ENCODE assay signal across 19 cellular contexts in the genomic region with DNA sequence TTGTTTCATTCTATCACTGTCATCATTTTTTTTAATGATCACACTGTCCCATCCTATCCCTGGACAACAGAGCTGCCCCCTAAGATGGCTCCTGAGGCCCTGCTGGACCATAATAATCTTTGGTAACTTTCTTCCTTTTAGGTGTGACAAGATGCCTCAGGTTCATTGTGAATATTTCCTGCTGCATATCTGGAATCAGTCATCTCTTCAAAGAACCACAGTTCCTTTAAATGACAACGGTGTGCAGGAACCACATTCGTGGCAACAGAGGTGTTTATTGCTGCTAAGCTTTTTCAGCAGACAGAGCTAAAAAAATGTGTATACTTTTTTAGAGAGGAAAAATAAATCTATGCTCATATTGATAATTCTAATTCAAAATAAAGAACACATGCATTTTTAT.
A peak's percentile ranks its signal among the peaks of the same experiment; 100 is the strongest.
DNase-seq lines count a peak whose midpoint lies in the region; ATAC-seq, FAIRE-seq and TF ChIP-seq lines count a peak whose summit lies in the region.
"Had no signal": no experiment of that assay in that cellular context is flagged by ENCODE, and none has a peak within 500 bp of the region (broad histone marks: within the 10 kb centered on the region; RNA-seq: fewer than 3 reads in every experiment).

No MANE protein-coding gene starts in this region.

- H3K9me3 ChIP-seq in GM12878 (replicated peaks; ENCODE audit: control insufficient read depth, insufficient read depth, low read length) (no peaks in the 10 kb centered on the region), H9 (ENCODE audit: control insufficient read depth, low read depth, low read length) (no peaks in the 10 kb centered on the region), PC-3 (ENCODE audit: low read length) (no peaks in the 10 kb centered on the region)

- H3K27me3 Mint-ChIP-seq in activated naive CD8-positive, alpha-beta T cell treated with anti-CD3 and anti-CD28 coated beads for 36 hours: no peaks in the 10 kb centered on the region
- H3K27me3 Mint-ChIP-seq in activated naive CD8-positive, alpha-beta T cell treated with anti-CD3 and anti-CD28 coated beads, Interleukin-2, amount 50 U/mL, for 24 hours: no peaks in the 10 kb centered on the region
- H3K27me3 Mint-ChIP-seq in H9 (ENCODE audit: low read depth): no peaks in the 10 kb centered on the region

- no peak overlapping the region for H3K4me3 ChIP-seq in GM12878
- H3K4me3 ChIP-seq in PC-3 (ENCODE audit: low read length): no peak overlapping the region

- H3K79me2 ChIP-seq in GM12878 (ENCODE audit: control insufficient read depth, insufficient read depth, low read length) (no peaks in the 10 kb centered on the region), H9 (ENCODE audit: insufficient read depth, low read length) (no peaks in the 10 kb centered on the region), PC-3 (ENCODE audit: low read length) (no peaks in the 10 kb centered on the region)

- SMC1A ChIA-PET in GM12878 (lab: Charles Lee; ENCODE audit: uncharacterized antibody, unreplicated experiment): no interaction called here

- H2BK120ac ChIP-seq in H9 (ENCODE audit: low read depth, low read length, poor library complexity, severe bottlenecking): no peak overlapping the region

- H2BK20ac ChIP-seq in H9 (ENCODE audit: low read depth, low read length, poor library complexity, severe bottlenecking): no peak overlapping the region

- H3K27ac Mint-ChIP-seq in activated naive CD8-positive, alpha-beta T cell treated with anti-CD3 and anti-CD28 coated beads for 36 hours: peak overlapping the region; percentile 7
- no peak overlapping the region for H3K27ac Mint-ChIP-seq in activated naive CD8-positive, alpha-beta T cell treated with anti-CD3 and anti-CD28 coated beads, Interleukin-2, amount 50 U/mL, for 24 hours
- peak overlapping the region; percentile 89 for H3K27ac Mint-ChIP-seq in stimulated activated effector memory CD8-positive, alpha-beta T cell treated with anti-CD3 and anti-CD28 coated beads, Interleukin-12 subunit alpha, Interleukin-12 subunit beta, amount 100 ng/mL, for 72 hours
- no peak overlapping the region for H3K27ac Mint-ChIP-seq in H9

- no peak for TF ChIP-seq POLR2A in GM12878 (IDR thresholded peaks at IDR 0.05; ENCODE audit: low read depth, low read length)

- H3K4me2 ChIP-seq in GM12878 (ENCODE audit: control insufficient read depth, insufficient read depth) (no peak overlapping the region), H9 (ENCODE audit: insufficient read depth, insufficient read length, low read length) (no peak overlapping the region), PC-3 (ENCODE audit: low read length) (no peak overlapping the region)

- no peak for TF ChIP-seq RAD21 in GM12878 (IDR thresholded peaks at IDR 0.05; ENCODE audit: insufficient read depth, low read depth, low read length)

- no peak overlapping the region for H3K4ac ChIP-seq in H9 (ENCODE audit: low read depth, low read length)

- H4K20me1 ChIP-seq in GM12878 (ENCODE audit: control insufficient read depth, insufficient read depth) (no peaks in the 10 kb centered on the region), H9 (ENCODE audit: control insufficient read depth, insufficient read depth, insufficient read length) (no peaks in the 10 kb centered on the region), PC-3 (ENCODE audit: low read length) (no peaks in the 10 kb centered on the region)

- CTCF ChIA-PET in GM12878 (lab: Yijun Ruan, JAX) (no interaction called here), PC-3 (lab: Charles Lee) (no interaction called here)

- no peak overlapping the region for H3K18ac ChIP-seq in H9 (ENCODE audit: insufficient read length, low read depth, low read length)

- H3K9me2 ChIP-seq in PC-3 (replicated peaks; ENCODE audit: low read length): no peaks in the 10 kb centered on the region

- H2BK15ac ChIP-seq in H9 (ENCODE audit: low read depth, low read length): no peak overlapping the region

- H4K91ac ChIP-seq in H9 (ENCODE audit: insufficient read length, low read depth, low read length): no peak overlapping the region

- POLR2A ChIA-PET in GM12878 (lab: Charles Lee): no interaction called here
- POLR2A ChIA-PET in PC-3 (lab: Charles Lee; ENCODE audit: unreplicated experiment): interaction anchor here (0.5 kb wide), 1 partner anchor 893 kb away, joined by 3 read pairs; no protein-coding TSS in a partner anchor

- DNase-seq in activated CD4-positive, CD25-positive, alpha-beta regulatory T cell treated with anti-CD3 and anti-CD28 coated beads, Interleukin-2, amount 50 U/mL, for 72 hours: no peak
- no peak for DNase-seq in activated naive CD8-positive, alpha-beta T cell treated with anti-CD3 and anti-CD28 coated beads for 36 hours
- no peak for DNase-seq in activated naive CD8-positive, alpha-beta T cell treated with anti-CD3 and anti-CD28 coated beads, Interleukin-2, amount 50 U/mL, for 24 hours
- DNase-seq in GM12878 (ENCODE audit: low read depth, low spot score) (no peak), H9 (no peak), PC-3 (no peak)
- no peak for DNase-seq in stimulated activated effector memory CD8-positive, alpha-beta T cell treated with anti-CD3 and anti-CD28 coated beads, Interleukin-12 subunit alpha, Interleukin-12 subunit beta, amount 100 ng/mL, for 72 hours (ENCODE audit: low spot score in 2 of 2)
- DNase-seq: C1 segment of cervical spinal cord, DMS153, EL, H7, Karpas-422, MM.1S, NCI-H1105, NCI-H187 treated with DMSO at 0.1 percent for 48 hours, NCI-H446 treated with DMSO at 0.1 percent for 48 hours, NCI-H748 treated with DMSO at 0.1 percent for 48 hours had no signal

- 40% methylated on average over 2 of the region's 2 CpGs for WGBS in GM12878 (ENCODE audit: insufficient coverage, insufficient replicate concordance, low lambda C conversion rate, missing lambda C conversion rate)
- no CpG with 5 or more reads among the region's 2 CpGs for WGBS in H9 (ENCODE audit: extremely low coverage, insufficient read length, low lambda C conversion rate)

- H2BK5ac ChIP-seq in H9 (ENCODE audit: insufficient read length, low read length): no peak overlapping the region

- no peak overlapping the region for H2AFZ ChIP-seq in GM12878 (ENCODE audit: control insufficient read depth, low read depth, low read length)
- no peak overlapping the region for H2AFZ ChIP-seq in H9 (ENCODE audit: low read length)
- H2AFZ ChIP-seq in PC-3 (ENCODE audit: low read length): no peak overlapping the region

- intact Hi-C loops in GM12878 (cut with micrococcal nuclease; ENCODE audit: unreplicated experiment): no loop called here
- intact Hi-C loops in PC-3 (cut with micrococcal nuclease): no loop called here

- in situ Hi-C loops in GM12878 (cut with MboI): no loop called here

- no peaks in the 10 kb centered on the region for H3K79me1 ChIP-seq in H9 (ENCODE audit: insufficient read depth, low read depth, low read length, poor library complexity, severe bottlenecking)

- H2AK5ac ChIP-seq in H9 (ENCODE audit: insufficient read length, low read length): no peak overlapping the region

- peaks cover 12% of the 10 kb centered on the region for H3K36me3 Mint-ChIP-seq in activated naive CD8-positive, alpha-beta T cell treated with anti-CD3 and anti-CD28 coated beads for 36 hours
- H3K36me3 Mint-ChIP-seq in activated naive CD8-positive, alpha-beta T cell treated with anti-CD3 and anti-CD28 coated beads, Interleukin-2, amount 50 U/mL, for 24 hours (ENCODE audit: low read depth): peaks cover 39% of the 10 kb centered on the region
- H3K36me3 Mint-ChIP-seq in stimulated activated effector memory CD8-positive, alpha-beta T cell treated with anti-CD3 and anti-CD28 coated beads, Interleukin-12 subunit alpha, Interleukin-12 subunit beta, amount 100 ng/mL, for 72 hours: peaks cover 95% of the 10 kb centered on the region
- H3K36me3 Mint-ChIP-seq in H9 (ENCODE audit: insufficient read depth in 1 of 3, low read depth in 3 of 3): peaks cover 15 to 73% (median 67%) of the 10 kb centered on the region in 3 experiments; a peak in 6 of 7 replicates

- H3K4me1 ChIP-seq in GM12878 (ENCODE audit: control insufficient read depth, insufficient read depth, low read length) (no peaks in the 10 kb centered on the region), H9 (ENCODE audit: insufficient read depth, low read length) (no peaks in the 10 kb centered on the region), PC-3 (ENCODE audit: insufficient read depth, low read length) (0 out of 2 replicates have a peak, but pooled peaks cover 5% of the 10 kb centered on the region)

- peaks cover 21% of the 10 kb centered on the region for H3K4me1 Mint-ChIP-seq in activated naive CD8-positive, alpha-beta T cell treated with anti-CD3 and anti-CD28 coated beads for 36 hours
- H3K4me1 Mint-ChIP-seq in activated naive CD8-positive, alpha-beta T cell treated with anti-CD3 and anti-CD28 coated beads, Interleukin-2, amount 50 U/mL, for 24 hours: peaks cover 8% of the 10 kb centered on the region
- H3K4me1 Mint-ChIP-seq in stimulated activated effector memory CD8-positive, alpha-beta T cell treated with anti-CD3 and anti-CD28 coated beads, Interleukin-12 subunit alpha, Interleukin-12 subunit beta, amount 100 ng/mL, for 72 hours: peaks cover 19% of the 10 kb centered on the region
- no peaks in the 10 kb centered on the region for H3K4me1 Mint-ChIP-seq in H9

- no peak overlapping the region for H3K14ac ChIP-seq in H9 (ENCODE audit: insufficient read depth, low read length)

- H3K56ac ChIP-seq in H9 (ENCODE audit: insufficient read length, low read depth, low read length): no peak overlapping the region

- H3K9ac ChIP-seq in GM12878 (ENCODE audit: control insufficient read depth, insufficient read depth, low read length) (no peak overlapping the region), H9 (ENCODE audit: extremely low read depth, insufficient read length, low read length) (no peak overlapping the region), PC-3 (ENCODE audit: low read length) (no peak overlapping the region)

- peak; percentile 66 for FAIRE-seq in GM12878 (lab: Jason Lieb, UNC)

- no peak overlapping the region for H3K4me3 Mint-ChIP-seq in activated naive CD8-positive, alpha-beta T cell treated with anti-CD3 and anti-CD28 coated beads for 36 hours
- H3K4me3 Mint-ChIP-seq in activated naive CD8-positive, alpha-beta T cell treated with anti-CD3 and anti-CD28 coated beads, Interleukin-2, amount 50 U/mL, for 24 hours: no peak overlapping the region
- H3K4me3 Mint-ChIP-seq in stimulated activated effector memory CD8-positive, alpha-beta T cell treated with anti-CD3 and anti-CD28 coated beads, Interleukin-12 subunit alpha, Interleukin-12 subunit beta, amount 100 ng/mL, for 72 hours: no peak overlapping the region
- no peak overlapping the region for H3K4me3 Mint-ChIP-seq in H9

- BruUV-seq in GM12878 (replicated peaks; lab: Mats Ljungman, UMichigan) (no TSS peak), PC-3 (replicated peaks; lab: Mats Ljungman, UMichigan) (no TSS peak)

- no peak for TF ChIP-seq EP300 in GM12878 (IDR thresholded peaks at IDR 0.05; ENCODE audit: borderline replicate concordance in 1 of 2, control insufficient read depth in 1 of 2, low read depth in 2 of 2, low read length in 2 of 2)

- H2BK12ac ChIP-seq in H9 (ENCODE audit: insufficient read length, low read depth, low read length): no peak overlapping the region

- TF ChIP-seq CTCF in GM12878 (IDR thresholded peaks at IDR 0.05 in 2 of 3, conservative IDR thresholded peaks at IDR 0.05 in 1 of 3; ENCODE audit: control insufficient read depth in 2 of 3, extremely low read depth in 1 of 3, insufficient read depth in 1 of 3, low read depth in 3 of 3, low read length in 3 of 3) (no peak), H9 (conservative IDR thresholded peaks at IDR 0.05) (no peak), PC-3 (conservative IDR thresholded peaks at IDR 0.05; ENCODE audit: low read depth, low read length) (no peak)

- no peaks in the 10 kb centered on the region for H3K9me3 Mint-ChIP-seq in activated naive CD8-positive, alpha-beta T cell treated with anti-CD3 and anti-CD28 coated beads for 36 hours
- no peaks in the 10 kb centered on the region for H3K9me3 Mint-ChIP-seq in activated naive CD8-positive, alpha-beta T cell treated with anti-CD3 and anti-CD28 coated beads, Interleukin-2, amount 50 U/mL, for 24 hours
- H3K9me3 Mint-ChIP-seq in stimulated activated effector memory CD8-positive, alpha-beta T cell treated with anti-CD3 and anti-CD28 coated beads, Interleukin-12 subunit alpha, Interleukin-12 subunit beta, amount 100 ng/mL, for 72 hours: no peaks in the 10 kb centered on the region
- H3K9me3 Mint-ChIP-seq in H9: no peaks in the 10 kb centered on the region

- RAD21 ChIA-PET in GM12878 (lab: Charles Lee; ENCODE audit: unreplicated experiment): no interaction called here

- H3K23me2 ChIP-seq in H9 (ENCODE audit: insufficient read length, low read depth, low read length, poor library complexity, severe bottlenecking): no peaks in the 10 kb centered on the region

- H4K8ac ChIP-seq in H9 (replicated peaks; ENCODE audit: insufficient read length, low read depth, low read length): no peak overlapping the region

- H3K23ac ChIP-seq in H9 (ENCODE audit: insufficient read length, low read depth, low read length): no peak overlapping the region

- no peak overlapping the region for H3T11ph ChIP-seq in H9 (ENCODE audit: low read length)

- H3K27me3 ChIP-seq in GM12878 (replicated peaks in 1 of 2; ENCODE audit: control insufficient read depth in 2 of 2, insufficient read depth in 2 of 2, low read length in 1 of 2): no peaks in the 10 kb centered on the region
- no peaks in the 10 kb centered on the region for H3K27me3 ChIP-seq in H9 (ENCODE audit: insufficient read depth, low read length)
- H3K27me3 ChIP-seq in PC-3 (ENCODE audit: low read length): no peaks in the 10 kb centered on the region

- H3K27ac ChIP-seq in GM12878 (ENCODE audit: control insufficient read depth, insufficient read depth) (no peak overlapping the region), H9 (ENCODE audit: insufficient read length, low read depth, low read length) (no peak overlapping the region), PC-3 (ENCODE audit: low read length) (no peak overlapping the region)
- H3K27ac ChIP-seq: 22Rv1 had no signal

- peaks cover 2 to 6% of the 10 kb centered on the region in 2 experiments for H3K36me3 ChIP-seq in GM12878 (ENCODE audit: control insufficient read depth in 2 of 2, insufficient read depth in 2 of 2, low read length in 1 of 2)
- H3K36me3 ChIP-seq in PC-3 (ENCODE audit: low read depth, low read length): peaks cover 48% of the 10 kb centered on the region

- no peak overlapping the region for H4K5ac ChIP-seq in H9 (ENCODE audit: insufficient read length, low read depth, low read length)

- no peaks in the 10 kb centered on the region for H3F3A ChIP-seq in PC-3 (ENCODE audit: low read length, unreplicated experiment)

- ATAC-seq in activated CD4-positive, CD25-positive, alpha-beta regulatory T cell treated with anti-CD3 and anti-CD28 coated beads, Interleukin-2, amount 50 U/mL, for 24 hours: peak; percentile 21 to 43
- ATAC-seq in activated naive CD8-positive, alpha-beta T cell treated with anti-CD3 and anti-CD28 coated beads, Interleukin-2, amount 50 U/mL, for 24 hours: no peak
- ATAC-seq in GM12878: no peak
- ATAC-seq in stimulated activated effector memory CD8-positive, alpha-beta T cell treated with anti-CD3 and anti-CD28 coated beads, Interleukin-12 subunit alpha, Interleukin-12 subunit beta, amount 100 ng/mL, for 72 hours: peak; percentile 65
- no peak for ATAC-seq in PC-3

Comparison
In these comparisons a context has a peak if more than half of its experiments do, and no peak if none do; other contexts are left out.
1. H3K27ac Mint-ChIP-seq: peak in activated naive CD8-positive, alpha-beta T cell treated with anti-CD3 and anti-CD28 coated beads for 36 hours (single experiment) and stimulated activated effector memory CD8-positive, alpha-beta T cell treated with anti-CD3 and anti-CD28 coated beads, Interleukin-12 subunit alpha, Interleukin-12 subunit beta, amount 100 ng/mL, for 72 hours (single experiment); none in activated naive CD8-positive, alpha-beta T cell treated with anti-CD3 and anti-CD28 coated beads, Interleukin-2, amount 50 U/mL, for 24 hours (single experiment) and H9 (0 of 3).
2. ATAC-seq: peak in activated CD4-positive, CD25-positive, alpha-beta regulatory T cell treated with anti-CD3 and anti-CD28 coated beads, Interleukin-2, amount 50 U/mL, for 24 hours (2 of 2) and stimulated activated effector memory CD8-positive, alpha-beta T cell treated with anti-CD3 and anti-CD28 coated beads, Interleukin-12 subunit alpha, Interleukin-12 subunit beta, amount 100 ng/mL, for 72 hours (single experiment); none in activated naive CD8-positive, alpha-beta T cell treated with anti-CD3 and anti-CD28 coated beads, Interleukin-2, amount 50 U/mL, for 24 hours (single experiment), GM12878 (single experiment) and PC-3 (single experiment).